Comparison of ENCODE assay signal across 1 cellular context in the genomic region with DNA sequence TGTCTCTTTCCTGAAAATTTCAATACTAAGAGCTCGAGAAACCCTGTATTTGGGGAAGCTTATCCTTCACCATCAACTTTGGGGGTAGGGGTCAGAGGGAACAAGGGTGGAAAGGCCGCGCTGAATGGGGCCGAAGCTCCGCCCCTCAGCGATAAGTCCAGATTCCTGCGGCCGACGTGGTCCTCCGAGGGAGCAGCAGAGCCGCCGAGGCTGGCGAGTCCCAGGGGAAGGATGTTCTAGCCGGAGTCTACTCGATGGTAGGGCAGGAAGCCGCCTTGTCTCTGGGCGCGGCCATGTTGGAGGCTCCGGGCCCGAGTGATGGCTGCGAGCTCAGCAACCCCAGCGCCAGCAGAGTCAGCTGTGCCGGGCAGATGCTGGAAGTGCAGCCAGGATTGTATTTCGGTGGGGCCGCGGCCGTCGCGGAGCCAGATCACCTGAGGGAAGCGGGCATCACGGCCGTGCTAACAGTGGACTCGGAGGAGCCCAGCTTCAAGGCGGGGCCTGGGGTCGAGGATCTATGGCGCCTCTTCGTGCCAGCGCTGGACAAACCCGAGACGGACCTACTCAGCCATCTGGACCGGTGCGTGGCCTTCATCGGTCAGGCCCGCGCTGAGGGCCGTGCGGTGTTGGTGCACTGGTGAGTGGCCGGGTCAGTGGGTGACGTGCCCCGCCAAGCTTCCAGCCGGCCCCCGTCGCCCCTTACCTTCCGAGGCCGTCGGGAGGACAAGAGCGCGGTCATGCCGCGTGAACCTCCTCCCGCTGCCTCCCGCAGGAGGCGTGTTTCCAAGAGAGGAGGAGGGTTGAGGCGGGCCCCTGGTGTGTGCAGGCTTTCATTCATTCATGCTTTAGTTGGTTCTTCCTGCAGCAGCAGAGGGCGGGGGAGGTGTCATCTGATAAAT.
TF ChIP-seq lines count a peak whose summit lies in the region.

A gene with protein sequence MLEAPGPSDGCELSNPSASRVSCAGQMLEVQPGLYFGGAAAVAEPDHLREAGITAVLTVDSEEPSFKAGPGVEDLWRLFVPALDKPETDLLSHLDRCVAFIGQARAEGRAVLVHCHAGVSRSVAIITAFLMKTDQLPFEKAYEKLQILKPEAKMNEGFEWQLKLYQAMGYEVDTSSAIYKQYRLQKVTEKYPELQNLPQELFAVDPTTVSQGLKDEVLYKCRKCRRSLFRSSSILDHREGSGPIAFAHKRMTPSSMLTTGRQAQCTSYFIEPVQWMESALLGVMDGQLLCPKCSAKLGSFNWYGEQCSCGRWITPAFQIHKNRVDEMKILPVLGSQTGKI (plus strand): TSS at position 278 of the 899 bp plus-strand sequence. CDS start 16 bp downstream, at position 294.

TF ChIP-seq in WTC11, 78 proteins besides CTCF, POLR2A, EP300 and RAD21 (continued from another document and continues in another):
- TF ChIP-seq, protein P1, sequence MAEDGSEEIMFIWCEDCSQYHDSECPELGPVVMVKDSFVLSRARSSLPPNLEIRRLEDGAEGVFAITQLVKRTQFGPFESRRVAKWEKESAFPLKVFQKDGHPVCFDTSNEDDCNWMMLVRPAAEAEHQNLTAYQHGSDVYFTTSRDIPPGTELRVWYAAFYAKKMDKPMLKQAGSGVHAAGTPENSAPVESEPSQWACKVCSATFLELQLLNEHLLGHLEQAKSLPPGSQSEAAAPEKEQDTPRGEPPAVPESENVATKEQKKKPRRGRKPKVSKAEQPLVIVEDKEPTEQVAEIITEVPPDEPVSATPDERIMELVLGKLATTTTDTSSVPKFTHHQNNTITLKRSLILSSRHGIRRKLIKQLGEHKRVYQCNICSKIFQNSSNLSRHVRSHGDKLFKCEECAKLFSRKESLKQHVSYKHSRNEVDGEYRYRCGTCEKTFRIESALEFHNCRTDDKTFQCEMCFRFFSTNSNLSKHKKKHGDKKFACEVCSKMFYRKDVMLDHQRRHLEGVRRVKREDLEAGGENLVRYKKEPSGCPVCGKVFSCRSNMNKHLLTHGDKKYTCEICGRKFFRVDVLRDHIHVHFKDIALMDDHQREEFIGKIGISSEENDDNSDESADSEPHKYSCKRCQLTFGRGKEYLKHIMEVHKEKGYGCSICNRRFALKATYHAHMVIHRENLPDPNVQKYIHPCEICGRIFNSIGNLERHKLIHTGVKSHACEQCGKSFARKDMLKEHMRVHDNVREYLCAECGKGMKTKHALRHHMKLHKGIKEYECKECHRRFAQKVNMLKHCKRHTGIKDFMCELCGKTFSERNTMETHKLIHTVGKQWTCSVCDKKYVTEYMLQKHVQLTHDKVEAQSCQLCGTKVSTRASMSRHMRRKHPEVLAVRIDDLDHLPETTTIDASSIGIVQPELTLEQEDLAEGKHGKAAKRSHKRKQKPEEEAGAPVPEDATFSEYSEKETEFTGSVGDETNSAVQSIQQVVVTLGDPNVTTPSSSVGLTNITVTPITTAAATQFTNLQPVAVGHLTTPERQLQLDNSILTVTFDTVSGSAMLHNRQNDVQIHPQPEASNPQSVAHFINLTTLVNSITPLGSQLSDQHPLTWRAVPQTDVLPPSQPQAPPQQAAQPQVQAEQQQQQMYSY (CRISPR knock-in tag; IDR thresholded peaks at IDR 0.05) = peak; percentile 71
- TF ChIP-seq ZNF138 (CRISPR knock-in tag; conservative IDR thresholded peaks at IDR 0.05) = no peak
- TF ChIP-seq MYBL2 (CRISPR knock-in tag; IDR thresholded peaks at IDR 0.05) = peak; percentile 67; the same call in 1 of the 2 replicates
- TF ChIP-seq OVOL2 (CRISPR knock-in tag; IDR thresholded peaks at IDR 0.05; ENCODE audit: borderline replicate concordance) = no peak
- no peak for TF ChIP-seq SMAD4 (CRISPR knock-in tag; IDR thresholded peaks at IDR 0.05)
- TF ChIP-seq, protein P2, sequence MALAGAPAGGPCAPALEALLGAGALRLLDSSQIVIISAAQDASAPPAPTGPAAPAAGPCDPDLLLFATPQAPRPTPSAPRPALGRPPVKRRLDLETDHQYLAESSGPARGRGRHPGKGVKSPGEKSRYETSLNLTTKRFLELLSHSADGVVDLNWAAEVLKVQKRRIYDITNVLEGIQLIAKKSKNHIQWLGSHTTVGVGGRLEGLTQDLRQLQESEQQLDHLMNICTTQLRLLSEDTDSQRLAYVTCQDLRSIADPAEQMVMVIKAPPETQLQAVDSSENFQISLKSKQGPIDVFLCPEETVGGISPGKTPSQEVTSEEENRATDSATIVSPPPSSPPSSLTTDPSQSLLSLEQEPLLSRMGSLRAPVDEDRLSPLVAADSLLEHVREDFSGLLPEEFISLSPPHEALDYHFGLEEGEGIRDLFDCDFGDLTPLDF (CRISPR knock-in tag; IDR thresholded peaks at IDR 0.05) = no peak
- TF ChIP-seq GABPB1 (CRISPR knock-in tag; IDR thresholded peaks at IDR 0.05) = peak; percentile 43; the same call in 1 of the 2 replicates
- peak; percentile 28; the same call in 1 of the 2 replicates for TF ChIP-seq ETV6 (CRISPR knock-in tag; IDR thresholded peaks at IDR 0.05)
- TF ChIP-seq GTF2I (CRISPR knock-in tag; conservative IDR thresholded peaks at IDR 0.05) = no peak
- TF ChIP-seq TCF7 (CRISPR knock-in tag; IDR thresholded peaks at IDR 0.05; ENCODE audit: low read depth) = peak; percentile 74; the same call in 1 of the 2 replicates
- TF ChIP-seq ELF4 (CRISPR knock-in tag; IDR thresholded peaks at IDR 0.05; ENCODE audit: low read depth) = no peak
- TF ChIP-seq PRRX2 (CRISPR knock-in tag; IDR thresholded peaks at IDR 0.05) = no peak
- TF ChIP-seq FOXK1 (CRISPR knock-in tag; IDR thresholded peaks at IDR 0.05) = no peak; the same call in 1 of the 2 replicates
- no peak for TF ChIP-seq ZNF219 (CRISPR knock-in tag; IDR thresholded peaks at IDR 0.05; ENCODE audit: borderline replicate concordance)
- TF ChIP-seq, protein P3, sequence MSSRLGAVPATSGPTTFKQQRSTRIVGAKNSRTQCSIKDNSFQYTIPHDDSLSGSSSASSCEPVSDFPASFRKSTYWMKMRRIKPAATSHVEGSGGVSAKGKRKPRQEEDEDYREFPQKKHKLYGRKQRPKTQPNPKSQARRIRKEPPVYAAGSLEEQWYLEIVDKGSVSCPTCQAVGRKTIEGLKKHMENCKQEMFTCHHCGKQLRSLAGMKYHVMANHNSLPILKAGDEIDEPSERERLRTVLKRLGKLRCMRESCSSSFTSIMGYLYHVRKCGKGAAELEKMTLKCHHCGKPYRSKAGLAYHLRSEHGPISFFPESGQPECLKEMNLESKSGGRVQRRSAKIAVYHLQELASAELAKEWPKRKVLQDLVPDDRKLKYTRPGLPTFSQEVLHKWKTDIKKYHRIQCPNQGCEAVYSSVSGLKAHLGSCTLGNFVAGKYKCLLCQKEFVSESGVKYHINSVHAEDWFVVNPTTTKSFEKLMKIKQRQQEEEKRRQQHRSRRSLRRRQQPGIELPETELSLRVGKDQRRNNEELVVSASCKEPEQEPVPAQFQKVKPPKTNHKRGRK (CRISPR knock-in tag; IDR thresholded peaks at IDR 0.05; ENCODE audit: borderline replicate concordance) = no peak
- TF ChIP-seq, protein P4, sequence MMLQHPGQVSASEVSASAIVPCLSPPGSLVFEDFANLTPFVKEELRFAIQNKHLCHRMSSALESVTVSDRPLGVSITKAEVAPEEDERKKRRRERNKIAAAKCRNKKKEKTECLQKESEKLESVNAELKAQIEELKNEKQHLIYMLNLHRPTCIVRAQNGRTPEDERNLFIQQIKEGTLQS (CRISPR knock-in tag; conservative IDR thresholded peaks at IDR 0.05) = no peak
- no peak; the same call in 1 of the 2 replicates for TF ChIP-seq ZNF671 (CRISPR knock-in tag; IDR thresholded peaks at IDR 0.05)
- TF ChIP-seq ZBTB21 (CRISPR knock-in tag; IDR thresholded peaks at IDR 0.05; ENCODE audit: borderline replicate concordance) = no peak
- no peak for TF ChIP-seq NR3C1 (CRISPR knock-in tag; conservative IDR thresholded peaks at IDR 0.05; ENCODE audit: low read depth)
- TF ChIP-seq, protein P5, sequence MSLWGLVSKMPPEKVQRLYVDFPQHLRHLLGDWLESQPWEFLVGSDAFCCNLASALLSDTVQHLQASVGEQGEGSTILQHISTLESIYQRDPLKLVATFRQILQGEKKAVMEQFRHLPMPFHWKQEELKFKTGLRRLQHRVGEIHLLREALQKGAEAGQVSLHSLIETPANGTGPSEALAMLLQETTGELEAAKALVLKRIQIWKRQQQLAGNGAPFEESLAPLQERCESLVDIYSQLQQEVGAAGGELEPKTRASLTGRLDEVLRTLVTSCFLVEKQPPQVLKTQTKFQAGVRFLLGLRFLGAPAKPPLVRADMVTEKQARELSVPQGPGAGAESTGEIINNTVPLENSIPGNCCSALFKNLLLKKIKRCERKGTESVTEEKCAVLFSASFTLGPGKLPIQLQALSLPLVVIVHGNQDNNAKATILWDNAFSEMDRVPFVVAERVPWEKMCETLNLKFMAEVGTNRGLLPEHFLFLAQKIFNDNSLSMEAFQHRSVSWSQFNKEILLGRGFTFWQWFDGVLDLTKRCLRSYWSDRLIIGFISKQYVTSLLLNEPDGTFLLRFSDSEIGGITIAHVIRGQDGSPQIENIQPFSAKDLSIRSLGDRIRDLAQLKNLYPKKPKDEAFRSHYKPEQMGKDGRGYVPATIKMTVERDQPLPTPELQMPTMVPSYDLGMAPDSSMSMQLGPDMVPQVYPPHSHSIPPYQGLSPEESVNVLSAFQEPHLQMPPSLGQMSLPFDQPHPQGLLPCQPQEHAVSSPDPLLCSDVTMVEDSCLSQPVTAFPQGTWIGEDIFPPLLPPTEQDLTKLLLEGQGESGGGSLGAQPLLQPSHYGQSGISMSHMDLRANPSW (CRISPR knock-in tag; conservative IDR thresholded peaks at IDR 0.05; ENCODE audit: low read depth) = no peak
- TF ChIP-seq ZNF232 (CRISPR knock-in tag; IDR thresholded peaks at IDR 0.05) = no peak
- TF ChIP-seq NR1H2 (CRISPR knock-in tag; IDR thresholded peaks at IDR 0.05) = no peak
- peak; percentile 79; the same call in 1 of the 2 replicates for TF ChIP-seq CBFB (CRISPR knock-in tag; IDR thresholded peaks at IDR 0.05; ENCODE audit: low read depth)
- TF ChIP-seq, protein P6, sequence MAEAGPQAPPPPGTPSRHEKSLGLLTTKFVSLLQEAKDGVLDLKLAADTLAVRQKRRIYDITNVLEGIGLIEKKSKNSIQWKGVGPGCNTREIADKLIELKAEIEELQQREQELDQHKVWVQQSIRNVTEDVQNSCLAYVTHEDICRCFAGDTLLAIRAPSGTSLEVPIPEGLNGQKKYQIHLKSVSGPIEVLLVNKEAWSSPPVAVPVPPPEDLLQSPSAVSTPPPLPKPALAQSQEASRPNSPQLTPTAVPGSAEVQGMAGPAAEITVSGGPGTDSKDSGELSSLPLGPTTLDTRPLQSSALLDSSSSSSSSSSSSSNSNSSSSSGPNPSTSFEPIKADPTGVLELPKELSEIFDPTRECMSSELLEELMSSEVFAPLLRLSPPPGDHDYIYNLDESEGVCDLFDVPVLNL (CRISPR knock-in tag; IDR thresholded peaks at IDR 0.05; ENCODE audit: borderline replicate concordance, low read depth) = no peak; the same call in 1 of the 2 replicates
- TF ChIP-seq GRHL2 (CRISPR knock-in tag; IDR thresholded peaks at IDR 0.05; ENCODE audit: insufficient replicate concordance, severe bottlenecking) = no peak
- TF ChIP-seq, protein P7, sequence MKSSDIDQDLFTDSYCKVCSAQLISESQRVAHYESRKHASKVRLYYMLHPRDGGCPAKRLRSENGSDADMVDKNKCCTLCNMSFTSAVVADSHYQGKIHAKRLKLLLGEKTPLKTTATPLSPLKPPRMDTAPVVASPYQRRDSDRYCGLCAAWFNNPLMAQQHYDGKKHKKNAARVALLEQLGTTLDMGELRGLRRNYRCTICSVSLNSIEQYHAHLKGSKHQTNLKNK (CRISPR knock-in tag; IDR thresholded peaks at IDR 0.05) = no peak
- TF ChIP-seq, protein P8, sequence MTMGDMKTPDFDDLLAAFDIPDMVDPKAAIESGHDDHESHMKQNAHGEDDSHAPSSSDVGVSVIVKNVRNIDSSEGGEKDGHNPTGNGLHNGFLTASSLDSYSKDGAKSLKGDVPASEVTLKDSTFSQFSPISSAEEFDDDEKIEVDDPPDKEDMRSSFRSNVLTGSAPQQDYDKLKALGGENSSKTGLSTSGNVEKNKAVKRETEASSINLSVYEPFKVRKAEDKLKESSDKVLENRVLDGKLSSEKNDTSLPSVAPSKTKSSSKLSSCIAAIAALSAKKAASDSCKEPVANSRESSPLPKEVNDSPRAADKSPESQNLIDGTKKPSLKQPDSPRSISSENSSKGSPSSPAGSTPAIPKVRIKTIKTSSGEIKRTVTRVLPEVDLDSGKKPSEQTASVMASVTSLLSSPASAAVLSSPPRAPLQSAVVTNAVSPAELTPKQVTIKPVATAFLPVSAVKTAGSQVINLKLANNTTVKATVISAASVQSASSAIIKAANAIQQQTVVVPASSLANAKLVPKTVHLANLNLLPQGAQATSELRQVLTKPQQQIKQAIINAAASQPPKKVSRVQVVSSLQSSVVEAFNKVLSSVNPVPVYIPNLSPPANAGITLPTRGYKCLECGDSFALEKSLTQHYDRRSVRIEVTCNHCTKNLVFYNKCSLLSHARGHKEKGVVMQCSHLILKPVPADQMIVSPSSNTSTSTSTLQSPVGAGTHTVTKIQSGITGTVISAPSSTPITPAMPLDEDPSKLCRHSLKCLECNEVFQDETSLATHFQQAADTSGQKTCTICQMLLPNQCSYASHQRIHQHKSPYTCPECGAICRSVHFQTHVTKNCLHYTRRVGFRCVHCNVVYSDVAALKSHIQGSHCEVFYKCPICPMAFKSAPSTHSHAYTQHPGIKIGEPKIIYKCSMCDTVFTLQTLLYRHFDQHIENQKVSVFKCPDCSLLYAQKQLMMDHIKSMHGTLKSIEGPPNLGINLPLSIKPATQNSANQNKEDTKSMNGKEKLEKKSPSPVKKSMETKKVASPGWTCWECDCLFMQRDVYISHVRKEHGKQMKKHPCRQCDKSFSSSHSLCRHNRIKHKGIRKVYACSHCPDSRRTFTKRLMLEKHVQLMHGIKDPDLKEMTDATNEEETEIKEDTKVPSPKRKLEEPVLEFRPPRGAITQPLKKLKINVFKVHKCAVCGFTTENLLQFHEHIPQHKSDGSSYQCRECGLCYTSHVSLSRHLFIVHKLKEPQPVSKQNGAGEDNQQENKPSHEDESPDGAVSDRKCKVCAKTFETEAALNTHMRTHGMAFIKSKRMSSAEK (CRISPR knock-in tag; IDR thresholded peaks at IDR 0.05; ENCODE audit: borderline replicate concordance) = no peak
- TF ChIP-seq RELA (CRISPR knock-in tag; IDR thresholded peaks at IDR 0.05; ENCODE audit: borderline replicate concordance) = no peak
- no peak for TF ChIP-seq CREB1 (CRISPR knock-in tag; IDR thresholded peaks at IDR 0.05)
- peak; percentile 55; the same call in 1 of the 2 replicates for TF ChIP-seq KAT7 (CRISPR knock-in tag; IDR thresholded peaks at IDR 0.05; ENCODE audit: borderline replicate concordance)
- TF ChIP-seq TEAD1 (CRISPR knock-in tag; IDR thresholded peaks at IDR 0.05) = peak; percentile 13; the same call in 1 of the 2 replicates
- TF ChIP-seq, protein P9, sequence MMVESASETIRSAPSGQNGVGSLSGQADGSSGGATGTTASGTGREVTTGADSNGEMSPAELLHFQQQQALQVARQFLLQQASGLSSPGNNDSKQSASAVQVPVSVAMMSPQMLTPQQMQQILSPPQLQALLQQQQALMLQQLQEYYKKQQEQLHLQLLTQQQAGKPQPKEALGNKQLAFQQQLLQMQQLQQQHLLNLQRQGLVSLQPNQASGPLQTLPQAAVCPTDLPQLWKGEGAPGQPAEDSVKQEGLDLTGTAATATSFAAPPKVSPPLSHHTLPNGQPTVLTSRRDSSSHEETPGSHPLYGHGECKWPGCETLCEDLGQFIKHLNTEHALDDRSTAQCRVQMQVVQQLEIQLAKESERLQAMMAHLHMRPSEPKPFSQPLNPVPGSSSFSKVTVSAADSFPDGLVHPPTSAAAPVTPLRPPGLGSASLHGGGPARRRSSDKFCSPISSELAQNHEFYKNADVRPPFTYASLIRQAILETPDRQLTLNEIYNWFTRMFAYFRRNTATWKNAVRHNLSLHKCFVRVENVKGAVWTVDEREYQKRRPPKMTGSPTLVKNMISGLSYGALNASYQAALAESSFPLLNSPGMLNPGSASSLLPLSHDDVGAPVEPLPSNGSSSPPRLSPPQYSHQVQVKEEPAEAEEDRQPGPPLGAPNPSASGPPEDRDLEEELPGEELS (CRISPR knock-in tag; IDR thresholded peaks at IDR 0.05) = 0 out of 2 replicates have a peak, but pooled peaks have one; percentile 22
